ENCODE assay signal across 8 cellular contexts in the genomic region with DNA sequence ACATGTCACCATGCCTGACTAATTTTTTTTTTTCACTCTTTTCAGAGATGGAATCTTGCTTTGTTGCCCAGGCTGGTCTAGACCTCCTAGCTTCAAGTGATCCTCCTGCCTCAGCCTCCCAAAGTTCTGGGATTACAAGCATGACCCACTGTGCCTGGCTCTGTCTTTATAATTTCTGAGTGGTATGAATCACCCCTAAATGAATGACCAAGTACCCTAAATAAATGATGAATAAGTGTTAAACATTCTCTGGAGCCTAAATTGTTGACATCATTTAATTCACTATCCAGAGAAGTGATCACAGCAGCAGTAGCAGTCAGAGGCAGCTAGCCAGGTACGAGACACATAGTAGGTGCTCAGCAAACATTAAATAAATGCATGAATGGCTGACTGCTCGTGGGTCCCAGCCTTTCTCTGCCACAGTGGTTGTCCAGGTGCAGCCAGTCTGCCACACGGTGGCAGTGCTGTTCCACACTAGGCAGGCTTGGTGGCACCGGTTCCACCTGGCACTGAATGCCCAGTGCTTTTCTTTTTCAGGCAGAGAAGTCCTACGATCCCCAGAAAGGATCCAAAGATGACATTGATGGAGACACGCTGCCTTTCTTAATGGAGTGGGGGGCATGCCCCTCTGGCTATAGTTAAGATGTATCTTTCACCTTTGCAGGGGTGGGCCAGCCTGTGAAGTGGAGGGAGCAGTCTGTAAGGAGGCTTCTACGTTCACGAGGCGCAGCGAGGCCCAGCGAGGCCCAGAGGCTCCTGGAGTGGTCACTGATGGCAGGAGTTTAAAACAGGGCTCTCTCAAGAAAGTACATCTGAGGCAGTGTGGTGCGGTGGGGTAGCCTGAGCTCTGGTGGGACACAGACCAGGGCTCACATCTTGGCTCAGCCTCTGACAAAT. TPM values are rescaled to one million over a fixed set of nuclear protein-coding genes. Genes with fewer than 3 reads are reported as not detected.
DNase-seq lines count a peak whose midpoint lies in the region; ATAC-seq and TF ChIP-seq lines count a peak whose summit lies in the region.

No MANE protein-coding gene starts in this region.

- no peaks in the 10 kb centered on the region for H3K27me3 ChIP-seq in liver (ENCODE audit: control insufficient read depth in 4 of 4, insufficient read depth in 4 of 4, low read length in 3 of 4)

- WGBS in liver = 45% methylated on average over 12 of the region's 12 CpGs

- no peaks in the 10 kb centered on the region for H3K36me3 ChIP-seq in liver (ENCODE audit: control insufficient read depth in 4 of 4, insufficient read depth in 3 of 4, low read depth in 1 of 4, low read length in 3 of 4)

- DNase-seq in GM10266 (ENCODE audit: extremely low spot score) (peak; percentile 58), NCI-H2171 (lab: John Stamatoyannopoulos, UW) (peak; percentile 63), cerebellar nuclear complex (lab: John Stamatoyannopoulos, UW) (peak; percentile 21 to 54), foreskin melanocyte (no peak)
- DNase-seq in activated CD4-positive, alpha-beta T cell treated with anti-CD3 and anti-CD28 coated beads for 1 hour = peak; percentile 56
- peak; percentile 50 to 67 (median 56) for DNase-seq in stimulated activated CD4-positive, alpha-beta T cell treated with anti-CD3 and anti-CD28 coated beads, TNF-alpha, amount 100 ng/mL, for 24 hours (ENCODE audit: low read depth in 3 of 3)

- no peaks in the 10 kb centered on the region for H3K9me3 ChIP-seq in liver (ENCODE audit: control insufficient read depth in 4 of 4, low read length in 3 of 4)

- no peak overlapping the region for H3K27ac ChIP-seq in liver (ENCODE audit: low read depth in 1 of 2, low read length in 2 of 2)

- no peaks in the 10 kb centered on the region for H3K4me1 ChIP-seq in liver (ENCODE audit: control insufficient read depth in 4 of 4, insufficient read depth in 4 of 4, low read length in 3 of 4)

- peak; percentile 98 to 99 for TF ChIP-seq RAD21 in liver (IDR thresholded peaks at IDR 0.05)

- H3K9ac ChIP-seq in liver (ENCODE audit: low read depth in 1 of 2, low read length in 2 of 2) = no peak overlapping the region

- H3K4me3 ChIP-seq in liver (ENCODE audit: low read depth in 1 of 3, low read length in 3 of 3) = no peak overlapping the region

- peak; percentile 77 for ATAC-seq in HG02623 (IDR thresholded peaks at IDR 0.05; ENCODE audit: unreplicated experiment)

- TF ChIP-seq CTCF in GM10266 (IDR thresholded peaks at IDR 0.05; ENCODE audit: control insufficient read depth, insufficient read depth, low read depth, missing control alignments) (peak; percentile 96), liver (IDR thresholded peaks at IDR 0.05; ENCODE audit: low read depth, low read length, missing input control) (peak; percentile 96)

TF ChIP-seq in liver, 16 proteins besides CTCF, POLR2A, EP300 and RAD21:
- TF ChIP-seq HNF4A (conservative IDR thresholded peaks at IDR 0.05) (no peak), HNF4G (IDR thresholded peaks at IDR 0.05) (no peak), ATF3 (IDR thresholded peaks at IDR 0.05) (no peak), JUND (IDR thresholded peaks at IDR 0.05) (no peak), FOXA2 (IDR thresholded peaks at IDR 0.05) (no peak), RXRA (IDR thresholded peaks at IDR 0.05) (no peak), YY1 (IDR thresholded peaks at IDR 0.05) (no peak), NR2F2 (IDR thresholded peaks at IDR 0.05) (no peak), FOXA1 (IDR thresholded peaks at IDR 0.05) (no peak), TAF1 (conservative IDR thresholded peaks at IDR 0.05) (no peak), MAX (IDR thresholded peaks at IDR 0.05) (no peak)

RNA-seq across cellular contexts. Expression of gene TTC12, which starts 8.7 kb away (rescaled TPM):
- 1 to 10 TPM; 5.7 to 9.0 TPM for total RNA-seq in liver
- polyA plus RNA-seq in liver = 1 to 10 TPM; 2.8 to 3.0 TPM
